17 cellular contexts compared by ENCODE assay signal in genomic region chr11:36718481-36718880, GRCh38.
"Had no signal": no experiment of that assay in that cellular context is flagged by ENCODE, and none has a peak within 500 bp of the region (broad histone marks: within the 10 kb centered on the region; RNA-seq: fewer than 3 reads in every experiment).

No MANE protein-coding gene starts in this region.

- H3K4me3 ChIP-seq: right atrium auricular region, sigmoid colon, skin epidermis, stomach had no signal

- H3K27me3 ChIP-seq: right atrium auricular region, sigmoid colon, stomach had no signal

- H3K36me3 Mint-ChIP-seq: naive B cell had no signal

- ATAC-seq: foreskin keratinocyte had no signal

- H3K9me3 ChIP-seq: neutrophil, right atrium auricular region, sigmoid colon, stomach had no signal

- H3K4me1 Mint-ChIP-seq: naive B cell had no signal

- H3K27ac ChIP-seq: foreskin keratinocyte, neutrophil, right atrium auricular region, sigmoid colon, skin epidermis, stomach had no signal

- H3K4me3 Mint-ChIP-seq: endodermal cell, naive B cell, nephron had no signal

- DNase-seq: dermis blood vessel endothelial cell; endodermal cell; erythroblast; foreskin keratinocyte; kidney glomerular epithelial cell; mesendoderm; naive B cell; sigmoid colon; stimulated activated CD4-positive, alpha-beta T cell treated with anti-CD3 and anti-CD28 coated beads, Interleukin-2, amount 100 ng/mL, for 24 hours; stimulated activated naive CD4-positive, alpha-beta T cell; stomach; substantia nigra; trophoblast cell had no signal

- H3K36me3 ChIP-seq: neutrophil, right atrium auricular region, sigmoid colon, stomach had no signal

- H3K9me3 Mint-ChIP-seq: endodermal cell, nephron had no signal

- H3K4me1 ChIP-seq: foreskin keratinocyte, right atrium auricular region, sigmoid colon, stomach had no signal

- H3K27ac Mint-ChIP-seq: endodermal cell, naive B cell, nephron had no signal
